1 cellular context compared by ENCODE assay signal in genomic region chr6:167566711-167567141, GRCh38.
TF ChIP-seq lines count a peak whose summit lies in the region.

No MANE protein-coding gene starts in this region.

TF ChIP-seq in GM23338, 12 proteins besides CTCF, POLR2A, EP300 and RAD21 (continued from another document):
- TF ChIP-seq, protein P1, sequence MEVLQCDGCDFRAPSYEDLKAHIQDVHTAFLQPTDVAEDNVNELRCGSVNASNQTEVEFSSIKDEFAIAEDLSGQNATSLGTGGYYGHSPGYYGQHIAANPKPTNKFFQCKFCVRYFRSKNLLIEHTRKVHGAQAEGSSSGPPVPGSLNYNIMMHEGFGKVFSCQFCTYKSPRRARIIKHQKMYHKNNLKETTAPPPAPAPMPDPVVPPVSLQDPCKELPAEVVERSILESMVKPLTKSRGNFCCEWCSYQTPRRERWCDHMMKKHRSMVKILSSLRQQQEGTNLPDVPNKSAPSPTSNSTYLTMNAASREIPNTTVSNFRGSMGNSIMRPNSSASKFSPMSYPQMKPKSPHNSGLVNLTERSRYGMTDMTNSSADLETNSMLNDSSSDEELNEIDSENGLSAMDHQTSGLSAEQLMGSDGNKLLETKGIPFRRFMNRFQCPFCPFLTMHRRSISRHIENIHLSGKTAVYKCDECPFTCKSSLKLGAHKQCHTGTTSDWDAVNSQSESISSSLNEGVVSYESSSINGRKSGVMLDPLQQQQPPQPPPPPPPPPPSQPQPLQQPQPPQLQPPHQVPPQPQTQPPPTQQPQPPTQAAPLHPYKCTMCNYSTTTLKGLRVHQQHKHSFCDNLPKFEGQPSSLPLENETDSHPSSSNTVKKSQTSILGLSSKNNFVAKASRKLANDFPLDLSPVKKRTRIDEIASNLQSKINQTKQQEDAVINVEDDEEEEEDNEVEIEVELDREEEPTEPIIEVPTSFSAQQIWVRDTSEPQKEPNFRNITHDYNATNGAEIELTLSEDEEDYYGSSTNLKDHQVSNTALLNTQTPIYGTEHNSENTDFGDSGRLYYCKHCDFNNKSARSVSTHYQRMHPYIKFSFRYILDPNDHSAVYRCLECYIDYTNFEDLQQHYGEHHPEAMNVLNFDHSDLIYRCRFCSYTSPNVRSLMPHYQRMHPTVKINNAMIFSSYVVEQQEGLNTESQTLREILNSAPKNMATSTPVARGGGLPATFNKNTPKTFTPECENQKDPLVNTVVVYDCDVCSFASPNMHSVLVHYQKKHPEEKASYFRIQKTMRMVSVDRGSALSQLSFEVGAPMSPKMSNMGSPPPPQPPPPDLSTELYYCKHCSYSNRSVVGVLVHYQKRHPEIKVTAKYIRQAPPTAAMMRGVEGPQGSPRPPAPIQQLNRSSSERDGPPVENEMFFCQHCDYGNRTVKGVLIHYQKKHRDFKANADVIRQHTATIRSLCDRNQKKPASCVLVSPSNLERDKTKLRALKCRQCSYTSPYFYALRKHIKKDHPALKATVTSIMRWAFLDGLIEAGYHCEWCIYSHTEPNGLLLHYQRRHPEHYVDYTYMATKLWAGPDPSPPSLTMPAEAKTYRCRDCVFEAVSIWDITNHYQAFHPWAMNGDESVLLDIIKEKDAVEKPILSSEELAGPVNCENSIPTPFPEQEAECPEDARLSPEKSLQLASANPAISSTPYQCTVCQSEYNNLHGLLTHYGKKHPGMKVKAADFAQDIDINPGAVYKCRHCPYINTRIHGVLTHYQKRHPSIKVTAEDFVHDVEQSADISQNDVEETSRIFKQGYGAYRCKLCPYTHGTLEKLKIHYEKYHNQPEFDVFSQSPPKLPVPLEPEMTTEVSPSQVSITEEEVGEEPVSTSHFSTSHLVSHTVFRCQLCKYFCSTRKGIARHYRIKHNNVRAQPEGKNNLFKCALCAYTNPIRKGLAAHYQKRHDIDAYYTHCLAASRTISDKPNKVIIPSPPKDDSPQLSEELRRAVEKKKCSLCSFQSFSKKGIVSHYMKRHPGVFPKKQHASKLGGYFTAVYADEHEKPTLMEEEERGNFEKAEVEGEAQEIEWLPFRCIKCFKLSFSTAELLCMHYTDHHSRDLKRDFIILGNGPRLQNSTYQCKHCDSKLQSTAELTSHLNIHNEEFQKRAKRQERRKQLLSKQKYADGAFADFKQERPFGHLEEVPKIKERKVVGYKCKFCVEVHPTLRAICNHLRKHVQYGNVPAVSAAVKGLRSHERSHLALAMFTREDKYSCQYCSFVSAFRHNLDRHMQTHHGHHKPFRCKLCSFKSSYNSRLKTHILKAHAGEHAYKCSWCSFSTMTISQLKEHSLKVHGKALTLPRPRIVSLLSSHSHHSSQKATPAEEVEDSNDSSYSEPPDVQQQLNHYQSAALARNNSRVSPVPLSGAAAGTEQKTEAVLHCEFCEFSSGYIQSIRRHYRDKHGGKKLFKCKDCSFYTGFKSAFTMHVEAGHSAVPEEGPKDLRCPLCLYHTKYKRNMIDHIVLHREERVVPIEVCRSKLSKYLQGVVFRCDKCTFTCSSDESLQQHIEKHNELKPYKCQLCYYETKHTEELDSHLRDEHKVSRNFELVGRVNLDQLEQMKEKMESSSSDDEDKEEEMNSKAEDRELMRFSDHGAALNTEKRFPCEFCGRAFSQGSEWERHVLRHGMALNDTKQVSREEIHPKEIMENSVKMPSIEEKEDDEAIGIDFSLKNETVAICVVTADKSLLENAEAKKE (CRISPR knock-in tag; IDR thresholded peaks at IDR 0.05), result no peak
- TF ChIP-seq CREB1 (CRISPR knock-in tag; IDR thresholded peaks at IDR 0.05; ENCODE audit: low read depth) (no peak), REST (IDR thresholded peaks at IDR 0.05; ENCODE audit: unreplicated experiment) (no peak), STAT1 (IDR thresholded peaks at IDR 0.05; ENCODE audit: unreplicated experiment) (no peak), ZNF331 (CRISPR knock-in tag; IDR thresholded peaks at IDR 0.05; ENCODE audit: low read depth) (no peak), EZH2phosphoT487 (IDR thresholded peaks at IDR 0.05; ENCODE audit: unreplicated experiment) (no peak), NANOG (IDR thresholded peaks at IDR 0.05; ENCODE audit: borderline replicate concordance) (no peak), POLR2AphosphoS5 (IDR thresholded peaks at IDR 0.05; ENCODE audit: low read depth) (no peak)
- TF ChIP-seq, protein P2, sequence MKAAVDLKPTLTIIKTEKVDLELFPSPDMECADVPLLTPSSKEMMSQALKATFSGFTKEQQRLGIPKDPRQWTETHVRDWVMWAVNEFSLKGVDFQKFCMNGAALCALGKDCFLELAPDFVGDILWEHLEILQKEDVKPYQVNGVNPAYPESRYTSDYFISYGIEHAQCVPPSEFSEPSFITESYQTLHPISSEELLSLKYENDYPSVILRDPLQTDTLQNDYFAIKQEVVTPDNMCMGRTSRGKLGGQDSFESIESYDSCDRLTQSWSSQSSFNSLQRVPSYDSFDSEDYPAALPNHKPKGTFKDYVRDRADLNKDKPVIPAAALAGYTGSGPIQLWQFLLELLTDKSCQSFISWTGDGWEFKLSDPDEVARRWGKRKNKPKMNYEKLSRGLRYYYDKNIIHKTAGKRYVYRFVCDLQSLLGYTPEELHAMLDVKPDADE (IDR thresholded peaks at IDR 0.05), result no peak
TF ChIP-seq in GM23338: peak in this region for 0.
